In genomic region chr18:50374170-50374752, GRCh38 we compare ENCODE assay signal across 8 cellular contexts. TPM values are rescaled to one million over a fixed set of nuclear protein-coding genes. Genes with fewer than 3 reads are reported as not detected.
DNase-seq lines count a peak whose midpoint lies in the region; ATAC-seq and TF ChIP-seq lines count a peak whose summit lies in the region.

No MANE protein-coding gene starts in this region.

- peaks cover 5% of the 10 kb centered on the region for H3K9me3 ChIP-seq in mesodermal cell (ENCODE audit: control insufficient read depth, low read length)
- no peaks in the 10 kb centered on the region for H3K9me3 ChIP-seq in vagina

- H3K36me3 ChIP-seq in mesodermal cell (ENCODE audit: control insufficient read depth, insufficient read depth, low read length) = peaks cover 15% of the 10 kb centered on the region
- H3K36me3 ChIP-seq in vagina = no peaks in the 10 kb centered on the region

- H3K4me1 ChIP-seq in mesodermal cell (ENCODE audit: control insufficient read depth, insufficient read depth, low read length, poor library complexity, severe bottlenecking) (peaks cover 6% of the 10 kb centered on the region), vagina (peaks cover 7% of the 10 kb centered on the region)

- H3K36me3 Mint-ChIP-seq in stimulated activated naive CD8-positive, alpha-beta T cell treated with anti-CD3 and anti-CD28 coated beads, Interleukin-15, Interleukin-2, amounts not matched to agents 100 ng/mL and 50 ng/mL, for 24 hours (ENCODE audit: low read depth) = peaks cover 12% of the 10 kb centered on the region
- peaks cover 3% of the 10 kb centered on the region for H3K36me3 Mint-ChIP-seq in central memory CD8-positive, alpha-beta T cell (ENCODE audit: insufficient read depth)

- peaks cover 8% of the 10 kb centered on the region for H3K9me3 Mint-ChIP-seq in stimulated activated naive CD8-positive, alpha-beta T cell treated with anti-CD3 and anti-CD28 coated beads, Interleukin-15, Interleukin-2, amounts not matched to agents 100 ng/mL and 50 ng/mL, for 24 hours
- peaks cover 7% of the 10 kb centered on the region for H3K9me3 Mint-ChIP-seq in central memory CD8-positive, alpha-beta T cell

- intact Hi-C loops in vagina (cut with DNase I) = no loop called here

- peaks cover 13% of the 10 kb centered on the region for H3K4me1 Mint-ChIP-seq in stimulated activated naive CD8-positive, alpha-beta T cell treated with anti-CD3 and anti-CD28 coated beads, Interleukin-15, Interleukin-2, amounts not matched to agents 100 ng/mL and 50 ng/mL, for 24 hours (ENCODE audit: low read depth)
- peaks cover 6% of the 10 kb centered on the region for H3K4me1 Mint-ChIP-seq in central memory CD8-positive, alpha-beta T cell

- H3K27me3 ChIP-seq in vagina = no peaks in the 10 kb centered on the region

- peak overlapping the region; percentile 74 for H3K4me3 ChIP-seq in mesodermal cell (ENCODE audit: extremely low read depth, insufficient read depth, low read length, poor library complexity, severe bottlenecking)
- H3K4me3 ChIP-seq in vagina = peak overlapping the region; percentile 43 to 55

- no peak for ATAC-seq in stimulated activated naive CD8-positive, alpha-beta T cell treated with anti-CD3 and anti-CD28 coated beads, Interleukin-15, Interleukin-2, amounts not matched to agents 100 U/mL and 50 U/mL, for 24 hours
- no peak for ATAC-seq in central memory CD8-positive, alpha-beta T cell (replicated peaks; ENCODE audit: extremely low read depth, poor library complexity, severe bottlenecking)
- no peak for ATAC-seq in HG03025 (IDR thresholded peaks at IDR 0.05; ENCODE audit: low FRiP score, unreplicated experiment)

- H3K27ac Mint-ChIP-seq in stimulated activated naive CD8-positive, alpha-beta T cell treated with anti-CD3 and anti-CD28 coated beads, Interleukin-15, Interleukin-2, amounts not matched to agents 100 ng/mL and 50 ng/mL, for 24 hours = peak overlapping the region; percentile 89
- peak overlapping the region; percentile 47 for H3K27ac Mint-ChIP-seq in central memory CD8-positive, alpha-beta T cell (ENCODE audit: low read depth)

- peak overlapping the region; percentile 2 for H3K27ac ChIP-seq in mesodermal cell (ENCODE audit: low read depth, low read length, severe bottlenecking)
- H3K27ac ChIP-seq in vagina = peak overlapping the region; percentile 65

- WGBS in mesodermal cell (ENCODE audit: insufficient coverage in 2 of 2), 2 experiments = 70 to 92% methylated on average over 5 to 7 of the region's 8 CpGs

- no peak for TF ChIP-seq CTCF in vagina (IDR thresholded peaks at IDR 0.05)

- DNase-seq in stimulated activated naive CD8-positive, alpha-beta T cell treated with anti-CD3 and anti-CD28 coated beads, Interleukin-15, Interleukin-2, amounts not matched to agents 100 U/mL and 50 U/mL, for 24 hours = no peak
- DNase-seq in central memory CD8-positive, alpha-beta T cell (ENCODE audit: low spot score in 2 of 2) = no peak
- DNase-seq in vagina (ENCODE audit: extremely low spot score in 2 of 2) (no peak), globus pallidus (ENCODE audit: low spot score) (no peak)
- DNase-seq in stimulated activated CD4-positive, alpha-beta T cell treated with anti-CD3 and anti-CD28 coated beads, Interleukin-2, amount 100 ng/mL, for 48 hours = no peak

- H3K27me3 Mint-ChIP-seq in stimulated activated naive CD8-positive, alpha-beta T cell treated with anti-CD3 and anti-CD28 coated beads, Interleukin-15, Interleukin-2, amounts not matched to agents 100 ng/mL and 50 ng/mL, for 24 hours = peaks cover 12% of the 10 kb centered on the region
- peaks cover 19% of the 10 kb centered on the region for H3K27me3 Mint-ChIP-seq in central memory CD8-positive, alpha-beta T cell

- peak overlapping the region; percentile 87 for H3K4me3 Mint-ChIP-seq in stimulated activated naive CD8-positive, alpha-beta T cell treated with anti-CD3 and anti-CD28 coated beads, Interleukin-15, Interleukin-2, amounts not matched to agents 100 ng/mL and 50 ng/mL, for 24 hours
- H3K4me3 Mint-ChIP-seq in central memory CD8-positive, alpha-beta T cell = peak overlapping the region; percentile 71

- no peak for TF ChIP-seq POLR2A in vagina (IDR thresholded peaks at IDR 0.05)

RNA-seq across cellular contexts. Expression of gene SKA1, which starts 0.6 kb away (rescaled TPM):
- polyA plus RNA-seq in mesodermal cell (2013, experiment 1 of 2) = 16.4 TPM
- 22.3 TPM for polyA plus RNA-seq in mesodermal cell (2013, experiment 2 of 2)
- 0.74 TPM for total RNA-seq in vagina
